Comparison of ENCODE assay signal across 1 cellular context in genomic region chr19:5586300-5587070, GRCh38.
TF ChIP-seq lines count a peak whose summit lies in the region.

No MANE protein-coding gene starts in this region.

TF ChIP-seq in GM12878, 131 proteins besides CTCF, POLR2A, EP300 and RAD21:
- TF ChIP-seq RELB (IDR thresholded peaks at IDR 0.05; ENCODE audit: low read depth) (no peak), CHD1 (IDR thresholded peaks at IDR 0.05; ENCODE audit: low read depth, low read length) (no peak), SUZ12 (IDR thresholded peaks at IDR 0.05; ENCODE audit: unreplicated experiment) (no peak), SREBF2 (IDR thresholded peaks at IDR 0.05; ENCODE audit: low read length) (no peak), PAX8 (IDR thresholded peaks at IDR 0.05) (no peak), BCL11A (IDR thresholded peaks at IDR 0.05; ENCODE audit: low read depth, low read length) (no peak), IRF3 (IDR thresholded peaks at IDR 0.05) (no peak), TAF1 (IDR thresholded peaks at IDR 0.05; ENCODE audit: borderline replicate concordance, low read depth, low read length) (no peak), RCOR1 (conservative IDR thresholded peaks at IDR 0.05; ENCODE audit: low read depth, low read length) (no peak), BHLHE40 (IDR thresholded peaks at IDR 0.05; ENCODE audit: borderline replicate concordance in 1 of 2, low read depth in 2 of 2, low read length in 1 of 2) (no peak), SPI1 (IDR thresholded peaks at IDR 0.05; ENCODE audit: borderline replicate concordance, insufficient read depth, low read depth, low read length) (no peak), HDGF (IDR thresholded peaks at IDR 0.05) (no peak), IKZF2 (IDR thresholded peaks at IDR 0.05) (no peak)
